ENCODE assay signal across 8 cellular contexts in the genomic region with DNA sequence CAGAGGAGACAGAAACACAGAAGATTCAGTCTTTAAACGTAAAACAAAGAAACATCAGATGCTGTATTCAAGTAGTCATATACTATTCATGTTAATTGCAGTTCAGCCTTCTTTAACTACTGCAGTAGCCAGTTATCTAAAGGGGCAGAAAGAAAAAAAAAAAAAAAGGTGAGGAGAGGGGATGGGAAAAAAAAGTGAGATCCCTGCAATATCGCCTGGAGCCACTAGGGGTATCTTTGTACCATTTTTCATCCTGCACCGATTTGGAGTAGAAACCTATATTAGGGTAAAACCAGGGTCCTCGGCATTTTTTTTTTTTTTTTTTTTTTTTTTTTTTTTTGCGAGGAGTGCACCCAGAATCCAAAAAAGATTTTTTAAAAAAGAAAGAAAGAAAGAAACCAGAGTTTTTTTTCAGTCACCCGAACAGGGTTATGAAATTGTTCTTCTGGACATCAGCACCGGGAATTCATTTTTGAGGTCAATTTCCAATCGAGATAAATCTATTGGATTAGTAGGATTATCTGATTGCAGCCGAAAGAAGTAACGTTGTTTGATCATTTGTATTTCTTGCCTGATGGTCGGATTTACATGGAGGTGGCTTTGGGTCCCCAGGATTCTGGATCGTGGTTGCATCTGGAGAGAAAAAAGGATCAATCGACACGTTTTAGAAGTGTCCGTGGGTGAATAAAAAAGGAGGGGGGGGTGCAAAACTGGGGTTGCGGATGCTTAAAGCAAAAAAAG.
DNase-seq lines count a peak whose midpoint lies in the region; ATAC-seq and TF ChIP-seq lines count a peak whose summit lies in the region.

No MANE protein-coding gene starts in this region.

- peak; percentile 59 for DNase-seq in NCI-H510A treated with DMSO at 0.1 percent for 48 hours (lab: John Stamatoyannopoulos, UW)
- no peak for DNase-seq in NCI-H510A (lab: John Stamatoyannopoulos, UW)
- DNase-seq in NB4 (ENCODE audit: low read depth), result peak; percentile 15
- peak; percentile 41 to 65 for DNase-seq in T47D (ENCODE audit: low read depth in 1 of 2, low spot score in 1 of 2)
- peak; percentile 21 for DNase-seq in iris pigment epithelial cell (ENCODE audit: low read depth)
- no peak for DNase-seq in thoracic aorta (ENCODE audit: low spot score)
- no peak for DNase-seq in Karpas-422
- DNase-seq in middle frontal gyrus (ENCODE audit: extremely low spot score, low spot score), result no peak

- no peak overlapping the region for H3K9ac ChIP-seq in Karpas-422 (ENCODE audit: low read length)

- ATAC-seq in thoracic aorta (ENCODE audit: insufficient number of reproducible peaks, low FRiP score, low read depth), result no peak

- no peak overlapping the region for H3K4me2 ChIP-seq in Karpas-422 (ENCODE audit: low read depth, low read length, poor library complexity, severe bottlenecking)

- H3K27ac ChIP-seq in thoracic aorta (peak overlapping the region; percentile 45 to 64), Karpas-422 (ENCODE audit: low read length) (no peak overlapping the region)

- peak; percentile 44 for TF ChIP-seq CTCF in NB4 (IDR thresholded peaks at IDR 0.05; ENCODE audit: low read depth, low read length)
- TF ChIP-seq CTCF in thoracic aorta (IDR thresholded peaks at IDR 0.05), result peak; percentile 61

- H3K4me1 ChIP-seq in thoracic aorta (ENCODE audit: control insufficient read depth in 1 of 2, low read depth in 2 of 2), result no peaks in the 10 kb centered on the region
- H3K4me1 ChIP-seq in Karpas-422 (ENCODE audit: low read length), result no peaks in the 10 kb centered on the region

- in situ Hi-C loops in T47D (cut with HindIII; ENCODE audit: low pct_unique_long_range_greater_than_20kb, low sequenced_read_pairs), result no loop called here

- H3K4me3 ChIP-seq in NB4 (ENCODE audit: low read depth, low read length) (no peak overlapping the region), thoracic aorta (peak overlapping the region; percentile 74), Karpas-422 (ENCODE audit: low read length) (no peak overlapping the region)

- H3K27me3 ChIP-seq in thoracic aorta (replicated peaks; ENCODE audit: insufficient read depth) (no peaks in the 10 kb centered on the region), Karpas-422 (ENCODE audit: low read length) (no peaks in the 10 kb centered on the region)

- H2AFZ ChIP-seq in Karpas-422 (ENCODE audit: low read length), result no peak overlapping the region

- no peak for TF ChIP-seq POLR2A in NB4 (IDR thresholded peaks at IDR 0.05; ENCODE audit: extremely low read depth, insufficient read length)

- H3K9me3 ChIP-seq in thoracic aorta (no peaks in the 10 kb centered on the region), Karpas-422 (ENCODE audit: low read length) (peaks cover 14% of the 10 kb centered on the region)

- H3K9me2 ChIP-seq in Karpas-422 (replicated peaks; ENCODE audit: insufficient read depth, low read length), result no peaks in the 10 kb centered on the region

- H3K36me3 ChIP-seq in thoracic aorta (no peaks in the 10 kb centered on the region), Karpas-422 (ENCODE audit: insufficient read depth, low read length) (no peaks in the 10 kb centered on the region)

- no peaks in the 10 kb centered on the region for H3K79me2 ChIP-seq in Karpas-422 (ENCODE audit: low read length)

- H4K20me1 ChIP-seq in Karpas-422 (ENCODE audit: insufficient read depth, low read depth, low read length), result no peaks in the 10 kb centered on the region

Comparison
In these comparisons a context has a peak if more than half of its experiments do, and no peak if none do; other contexts are left out.
1. DNase-seq: peak in NCI-H510A treated with DMSO at 0.1 percent for 48 hours (single experiment), NB4 (single experiment), T47D (2 of 2) and iris pigment epithelial cell (single experiment); none in NCI-H510A (single experiment), thoracic aorta (single experiment), Karpas-422 (single experiment) and middle frontal gyrus (single experiment).